Comparison of ENCODE assay signal across 9 cellular contexts in genomic region chr2:239327536-239328305, GRCh38.
A peak's percentile ranks its signal among the peaks of the same experiment; 100 is the strongest.
DNase-seq lines count a peak whose midpoint lies in the region; ATAC-seq and TF ChIP-seq lines count a peak whose summit lies in the region.
"Had no signal": no experiment of that assay in that cellular context is flagged by ENCODE, and none has a peak within 500 bp of the region (broad histone marks: within the 10 kb centered on the region; RNA-seq: fewer than 3 reads in every experiment).

No MANE protein-coding gene starts in this region.

- H3K9ac ChIP-seq in endodermal cell (ENCODE audit: extremely low read depth, low read length, poor library complexity, severe bottlenecking): no peak overlapping the region

- no peaks in the 10 kb centered on the region for H3K9me3 ChIP-seq in endodermal cell (ENCODE audit: control insufficient read depth, low read length)

- H3K4me1 Mint-ChIP-seq in endodermal cell: peaks cover 15% of the 10 kb centered on the region

- H3K36me3 ChIP-seq in endodermal cell (ENCODE audit: control insufficient read depth, insufficient read depth, low read length): no peaks in the 10 kb centered on the region

- no peak overlapping the region for H3K4me3 ChIP-seq in endodermal cell (ENCODE audit: low read length)

- peak overlapping the region; percentile 48 for H3K27ac Mint-ChIP-seq in endodermal cell

- TF ChIP-seq CTCF in endodermal cell (conservative IDR thresholded peaks at IDR 0.05): no peak

- peak overlapping the region; percentile 32 for H3K27ac ChIP-seq in endodermal cell (ENCODE audit: low read depth, low read length)

- H3K36me3 Mint-ChIP-seq in endodermal cell (ENCODE audit: low read depth): peaks cover 5% of the 10 kb centered on the region

- H3K9me3 Mint-ChIP-seq in endodermal cell: no peaks in the 10 kb centered on the region

- ATAC-seq in GM19025 (IDR thresholded peaks at IDR 0.05; ENCODE audit: low read depth, unreplicated experiment) (peak; percentile 30), HG03196 (IDR thresholded peaks at IDR 0.05; ENCODE audit: unreplicated experiment) (peak; percentile 23), sciatic nerve (peak; percentile 14), HG02840 (IDR thresholded peaks at IDR 0.05; ENCODE audit: low FRiP score, unreplicated experiment) (no peak)

- WGBS in endodermal cell (ENCODE audit: insufficient coverage in 1 of 2, insufficient read length in 1 of 2), 2 experiments: 93 to 94% methylated on average over 6 to 11 of the region's 11 CpGs

- H3K4me3 Mint-ChIP-seq in endodermal cell: no peak overlapping the region

- H3K27me3 ChIP-seq in endodermal cell (ENCODE audit: control insufficient read depth, insufficient read depth, low read length, poor library complexity, severe bottlenecking): no peaks in the 10 kb centered on the region

- peaks cover 6% of the 10 kb centered on the region for H3K4me1 ChIP-seq in endodermal cell (ENCODE audit: control insufficient read depth, insufficient read depth, low read length)

- intact Hi-C loops in sciatic nerve (cut with DNase I): no loop called here

- DNase-seq in endodermal cell: no peak
- DNase-seq in sciatic nerve (ENCODE audit: low spot score): peak; percentile 66
- no peak for DNase-seq in NCI-H146 (lab: John Stamatoyannopoulos, UW)
- DNase-seq in midbrain (lab: John Stamatoyannopoulos, UW): no peak
- DNase-seq in HCEC 1CT: no peak
- DNase-seq: NCI-H774 had no signal

- H3K27me3 Mint-ChIP-seq in endodermal cell (ENCODE audit: insufficient read depth): no peaks in the 10 kb centered on the region
